8 cellular contexts compared by ENCODE assay signal in the genomic region with DNA sequence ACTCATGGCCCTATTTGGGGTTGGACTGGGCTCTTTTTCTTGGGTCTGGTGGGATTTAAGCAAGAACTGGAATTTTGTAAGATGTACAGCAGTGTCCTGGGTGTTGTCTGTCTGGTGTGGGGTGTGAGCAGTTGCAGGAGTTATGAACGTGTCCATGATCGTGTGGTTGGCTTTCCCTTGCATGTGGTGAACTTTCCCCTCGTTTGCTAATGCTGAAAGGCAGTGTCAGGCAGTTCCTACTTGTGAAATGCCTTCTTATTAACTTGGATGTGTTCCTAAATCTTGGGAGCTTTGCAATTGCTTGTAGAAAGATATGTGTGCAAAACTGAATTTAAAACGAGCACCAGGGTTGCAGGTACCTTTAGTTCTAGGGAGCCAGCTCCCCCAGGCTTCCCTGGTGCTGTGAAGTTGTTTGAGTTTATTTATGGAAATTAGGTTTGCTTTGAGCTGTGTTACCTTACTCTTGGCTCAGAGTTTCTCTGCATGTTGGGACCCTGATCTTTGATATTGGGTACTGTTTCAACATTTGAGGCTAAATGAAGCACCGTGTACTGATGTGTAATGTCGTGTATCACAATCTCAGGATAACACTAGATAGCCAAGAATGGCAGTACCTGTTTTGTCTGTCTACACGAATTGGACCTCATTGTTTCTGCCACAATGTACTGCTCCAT. TPM values are rescaled to one million over a fixed set of nuclear protein-coding genes. Genes with fewer than 3 reads are reported as not detected.
DNase-seq lines count a peak whose midpoint lies in the region; ATAC-seq and TF ChIP-seq lines count a peak whose summit lies in the region.

No MANE protein-coding gene starts in this region.

- no peak for TF ChIP-seq RAD21 in liver (IDR thresholded peaks at IDR 0.05)

- peaks cover 24% of the 10 kb centered on the region for H3K27me3 Mint-ChIP-seq in brain

- TF ChIP-seq CTCF in brain (conservative IDR thresholded peaks at IDR 0.05) (no peak), liver (IDR thresholded peaks at IDR 0.05; ENCODE audit: low read depth, low read length, missing input control) (no peak), tibial nerve (IDR thresholded peaks at IDR 0.05) (no peak)

- H3K27ac Mint-ChIP-seq in brain = peak overlapping the region; percentile 78 to 97 (median 95)

- peaks cover 0 to 2% (median 0%) of the 10 kb centered on the region in 5 experiments for H3K9me3 Mint-ChIP-seq in brain

- H3K27ac ChIP-seq in BLaER1 = peak overlapping the region; percentile 91
- peak overlapping the region; percentile 94 to 97 for H3K27ac ChIP-seq in liver (ENCODE audit: low read depth in 1 of 2, low read length in 2 of 2)
- H3K27ac ChIP-seq in tibial nerve = peak overlapping the region in 2 of 4 donors; percentile 79

- ATAC-seq in GM21529 (IDR thresholded peaks at IDR 0.05; ENCODE audit: unreplicated experiment) = no peak

- H3K9ac ChIP-seq in BLaER1 = peak overlapping the region; percentile 94
- peak overlapping the region; percentile 95 to 97 for H3K9ac ChIP-seq in liver (ENCODE audit: low read depth in 1 of 2, low read length in 2 of 2)

- no peaks in the 10 kb centered on the region for H3K9me3 ChIP-seq in BLaER1
- no peaks in the 10 kb centered on the region for H3K9me3 ChIP-seq in liver (ENCODE audit: control insufficient read depth in 4 of 4, low read length in 3 of 4)
- no peaks in the 10 kb centered on the region for H3K9me3 ChIP-seq in tibial nerve

- H3K27me3 ChIP-seq in BLaER1 = no peaks in the 10 kb centered on the region
- peaks cover 0 to under 1% (median 0%) of the 10 kb centered on the region in 4 donors for H3K27me3 ChIP-seq in liver (ENCODE audit: control insufficient read depth in 4 of 4, insufficient read depth in 4 of 4, low read length in 3 of 4)
- H3K27me3 ChIP-seq in tibial nerve = peaks cover 0 to 11% of the 10 kb centered on the region in 2 donors

- peak overlapping the region; percentile 90 to 100 (median 99) for H3K4me3 Mint-ChIP-seq in brain

- peaks cover 3% of the 10 kb centered on the region; the same call in 1 of the 2 replicates for H3K36me3 ChIP-seq in BLaER1
- H3K36me3 ChIP-seq in liver (ENCODE audit: control insufficient read depth in 4 of 4, insufficient read depth in 3 of 4, low read depth in 1 of 4, low read length in 3 of 4) = no peaks in the 10 kb centered on the region
- H3K36me3 ChIP-seq in tibial nerve = peaks cover 0 to 4% (median 0%) of the 10 kb centered on the region in 3 donors

- peaks cover 15% of the 10 kb centered on the region for H3K4me1 ChIP-seq in BLaER1
- peaks cover 7 to 15% (median 13%) of the 10 kb centered on the region in 4 donors for H3K4me1 ChIP-seq in liver (ENCODE audit: control insufficient read depth in 4 of 4, insufficient read depth in 4 of 4, low read length in 3 of 4)
- H3K4me1 ChIP-seq in tibial nerve = peaks cover 0 to 25% (median 5%) of the 10 kb centered on the region in 4 donors

- H3K4me3 ChIP-seq in BLaER1 (peak overlapping the region; percentile 83), liver (ENCODE audit: low read depth in 1 of 3, low read length in 3 of 3) (peak overlapping the region; percentile 65 to 98 (median 96)), tibial nerve (peak overlapping the region; percentile 65 to 88 (median 75))

- peak overlapping the region; percentile 89 for H3K4me2 ChIP-seq in BLaER1

- no peak for TF ChIP-seq EP300 in tibial nerve (IDR thresholded peaks at IDR 0.05)

- peak; percentile 39 for DNase-seq in HT-29 (ENCODE audit: low spot score)
- no peak for DNase-seq in tibial nerve (ENCODE audit: low spot score in 2 of 2)
- no peak for DNase-seq in pons (ENCODE audit: low spot score)
- DNase-seq in NCI-H187 treated with DMSO at 0.1 percent for 48 hours (lab: John Stamatoyannopoulos, UW) = no peak

- peaks cover 39% of the 10 kb centered on the region for H3K4me1 Mint-ChIP-seq in brain

- WGBS in liver = 10% methylated on average over 7 of the region's 7 CpGs
- 29 to 38% methylated on average over 6 to 7 of the region's 7 CpGs for WGBS in tibial nerve, 2 donors

- peaks cover 13% of the 10 kb centered on the region for H3K36me3 Mint-ChIP-seq in brain

- no peak for TF ChIP-seq POLR2A in tibial nerve (IDR thresholded peaks at IDR 0.05)

- no peaks in the 10 kb centered on the region for H4K20me1 ChIP-seq in BLaER1

TF ChIP-seq in liver, 16 proteins besides CTCF, POLR2A, EP300 and RAD21:
- peak; percentile 44 to 58 for TF ChIP-seq RXRA (IDR thresholded peaks at IDR 0.05)
- peak; percentile 78 to 81 for TF ChIP-seq HNF4A (conservative IDR thresholded peaks at IDR 0.05)
- TF ChIP-seq GABPA (IDR thresholded peaks at IDR 0.05 in 1 of 2, conservative IDR thresholded peaks at IDR 0.05 in 1 of 2) = no peak
- TF ChIP-seq SP1 (IDR thresholded peaks at IDR 0.05) = peak; percentile 56
- no peak for TF ChIP-seq YY1 (IDR thresholded peaks at IDR 0.05)

RNA-seq across cellular contexts. Expression of gene HSD17B12, which starts 35.8 kb away (rescaled TPM):
- total RNA-seq in HT-29 (2014; rRNA removed; shearing (Covaris generic)) = 77.2 and 119 TPM in 2 replicates
- polyA plus RNA-seq in brain (ENCODE audit: insufficient read depth, low read depth, low replicate concordance) (34.9 TPM), liver (10 to 100 TPM; 50.3 to 61.7 TPM)
- total RNA-seq in liver (100 to 1,000 TPM in 1 of 2 donors, 10 to 100 TPM in 1; 74.8 to 126 TPM), tibial nerve (10 to 100 TPM; 54.9 to 75.9 (median 62.9) TPM)
